ENCODE assay signal across 28 cellular contexts in genomic region chr20:14817121-14817520, GRCh38.
"Had no signal": no experiment of that assay in that cellular context is flagged by ENCODE, and none has a peak within 500 bp of the region (broad histone marks: within the 10 kb centered on the region; RNA-seq: fewer than 3 reads in every experiment).

No MANE protein-coding gene starts in this region.

- DNase-seq: activated CD4-positive, alpha-beta memory T cell treated with anti-CD3 and anti-CD28 coated beads, Interleukin-2, amount 10 ng/mL, durations not matched to agents 7 days and 5 days; activated CD4-positive, alpha-beta T cell treated with anti-CD3 and anti-CD28 coated beads, Interleukin-2, amount 10 ng/mL, durations not matched to agents 24 days and 14 days; activated CD8-positive, alpha-beta memory T cell treated with anti-CD3 and anti-CD28 coated beads, Interleukin-2, amount 10 ng/mL, durations not matched to agents 7 days and 5 days; activated gamma-delta T cell; activated naive CD4-positive, alpha-beta T cell treated with anti-CD3 and anti-CD28 coated beads, Interleukin-2, amount 50 U/mL, for 16 hours; activated naive CD8-positive, alpha-beta T cell treated with anti-CD3 and anti-CD28 coated beads, Interleukin-2, amount 50 U/mL, for 24 hours; activated T-cell treated with anti-CD3 and anti-CD28 coated beads for 4 hours; aorta; dermis blood vessel endothelial cell; effector memory CD4-positive, alpha-beta T cell; glutamatergic neuron; immature natural killer cell; left lung; natural killer cell; stimulated activated CD4-positive, alpha-beta T cell treated with anti-CD3 and anti-CD28 coated beads, Interleukin-15, amount 100 ng/mL, for 24 hours; stomach; transverse colon had no signal

- H3K4me3 Mint-ChIP-seq: activated CD4-positive, alpha-beta memory T cell treated with anti-CD3 and anti-CD28 coated beads, Interleukin-2, amount 10 ng/mL, durations not matched to agents 7 days and 5 days; activated CD4-positive, alpha-beta T cell treated with anti-CD3 and anti-CD28 coated beads, Interleukin-2, amount 10 ng/mL, durations not matched to agents 24 days and 14 days; activated CD8-positive, alpha-beta memory T cell treated with anti-CD3 and anti-CD28 coated beads, Interleukin-2, amount 10 ng/mL, durations not matched to agents 7 days and 5 days; activated naive CD8-positive, alpha-beta T cell treated with anti-CD3 and anti-CD28 coated beads, Interleukin-2, amount 50 U/mL, for 24 hours; activated T-helper 1 cell treated with anti-CD3 and anti-CD28 coated beads, Interleukin-12 subunit alpha, Interleukin-12 subunit beta, Interleukin-2, Interleukin-4 antibody, amounts not matched to agents 30 ng/mL and 10 ng/mL and 1 ng/mL, durations not matched to agents 14 hours and 24 hours and 36 hours; brain; immature natural killer cell; natural killer cell; stimulated activated memory B cell treated with anti-CD40 and anti-IgM and Interleukin-4, amounts not matched to agents 10 μg/mL and 1 μg/mL and 100 μg/mL, for 72 hours; T-helper 2 cell treated with Interferon-gamma antibody and Interleukin-4, amounts not matched to agents 5 μg/mL and 100 μg/mL, for 36 hours had no signal

- H3K4me1 Mint-ChIP-seq: activated CD4-positive, alpha-beta memory T cell treated with anti-CD3 and anti-CD28 coated beads, Interleukin-2, amount 10 ng/mL, durations not matched to agents 7 days and 5 days; activated CD4-positive, alpha-beta T cell treated with anti-CD3 and anti-CD28 coated beads, Interleukin-2, amount 10 ng/mL, durations not matched to agents 24 days and 14 days; activated CD8-positive, alpha-beta memory T cell treated with anti-CD3 and anti-CD28 coated beads, Interleukin-2, amount 10 ng/mL, durations not matched to agents 7 days and 5 days; activated naive CD8-positive, alpha-beta T cell treated with anti-CD3 and anti-CD28 coated beads, Interleukin-2, amount 50 U/mL, for 24 hours; immature natural killer cell; natural killer cell; stimulated activated memory B cell treated with anti-CD40 and anti-IgM and Interleukin-4, amounts not matched to agents 10 μg/mL and 1 μg/mL and 100 μg/mL, for 72 hours had no signal

- H3K27ac Mint-ChIP-seq: activated CD4-positive, alpha-beta memory T cell treated with anti-CD3 and anti-CD28 coated beads, Interleukin-2, amount 10 ng/mL, durations not matched to agents 7 days and 5 days; activated CD4-positive, alpha-beta T cell treated with anti-CD3 and anti-CD28 coated beads, Interleukin-2, amount 10 ng/mL, durations not matched to agents 24 days and 14 days; activated CD8-positive, alpha-beta memory T cell treated with anti-CD3 and anti-CD28 coated beads, Interleukin-2, amount 10 ng/mL, durations not matched to agents 7 days and 5 days; activated naive CD8-positive, alpha-beta T cell treated with anti-CD3 and anti-CD28 coated beads, Interleukin-2, amount 50 U/mL, for 24 hours; activated T-helper 1 cell treated with anti-CD3 and anti-CD28 coated beads, Interleukin-12 subunit alpha, Interleukin-12 subunit beta, Interleukin-2, Interleukin-4 antibody, amounts not matched to agents 30 ng/mL and 10 ng/mL and 1 ng/mL, durations not matched to agents 14 hours and 24 hours and 36 hours; immature natural killer cell; natural killer cell; stimulated activated memory B cell treated with anti-CD40 and anti-IgM and Interleukin-4, amounts not matched to agents 10 μg/mL and 1 μg/mL and 100 μg/mL, for 72 hours; T-helper 2 cell treated with Interferon-gamma antibody and Interleukin-4, amounts not matched to agents 5 μg/mL and 100 μg/mL, for 36 hours had no signal

- H3K36me3 Mint-ChIP-seq: activated CD8-positive, alpha-beta memory T cell treated with anti-CD3 and anti-CD28 coated beads, Interleukin-2, amount 10 ng/mL, durations not matched to agents 7 days and 5 days; immature natural killer cell; natural killer cell; stimulated activated memory B cell treated with anti-CD40 and anti-IgM and Interleukin-4, amounts not matched to agents 10 μg/mL and 1 μg/mL and 100 μg/mL, for 72 hours had no signal

- H3K27me3 Mint-ChIP-seq: activated CD4-positive, alpha-beta memory T cell treated with anti-CD3 and anti-CD28 coated beads, Interleukin-2, amount 10 ng/mL, durations not matched to agents 7 days and 5 days; activated CD4-positive, alpha-beta T cell treated with anti-CD3 and anti-CD28 coated beads, Interleukin-2, amount 10 ng/mL, durations not matched to agents 24 days and 14 days; activated CD8-positive, alpha-beta memory T cell treated with anti-CD3 and anti-CD28 coated beads, Interleukin-2, amount 10 ng/mL, durations not matched to agents 7 days and 5 days; activated naive CD8-positive, alpha-beta T cell treated with anti-CD3 and anti-CD28 coated beads, Interleukin-2, amount 50 U/mL, for 24 hours; stimulated activated memory B cell treated with anti-CD40 and anti-IgM and Interleukin-4, amounts not matched to agents 10 μg/mL and 1 μg/mL and 100 μg/mL, for 72 hours had no signal

- ATAC-seq: activated CD4-positive, CD25-positive, alpha-beta regulatory T cell treated with anti-CD3 and anti-CD28 coated beads, Interleukin-2, amount 50 U/mL, for 24 hours; activated CD8-positive, alpha-beta memory T cell treated with anti-CD3 and anti-CD28 coated beads, Interleukin-2, amount 10 ng/mL, durations not matched to agents 7 days and 5 days; activated naive CD8-positive, alpha-beta T cell treated with anti-CD3 and anti-CD28 coated beads, Interleukin-2, amount 50 U/mL, for 24 hours; esophagus mucosa; left lung; natural killer cell; sciatic nerve; stimulated activated memory B cell treated with anti-CD40 and anti-IgM and Interleukin-4, amounts not matched to agents 10 μg/mL and 1 μg/mL and 100 μg/mL, for 72 hours had no signal

- H3K9me3 Mint-ChIP-seq: stimulated activated memory B cell treated with anti-CD40 and anti-IgM and Interleukin-4, amounts not matched to agents 10 μg/mL and 1 μg/mL and 100 μg/mL, for 72 hours had no signal

- H3K4me3 ChIP-seq: hepatocyte, left lung, lung, smooth muscle cell, stomach, suprapubic skin, transverse colon had no signal
